Comparison of ENCODE assay signal across 8 cellular contexts in the genomic region with DNA sequence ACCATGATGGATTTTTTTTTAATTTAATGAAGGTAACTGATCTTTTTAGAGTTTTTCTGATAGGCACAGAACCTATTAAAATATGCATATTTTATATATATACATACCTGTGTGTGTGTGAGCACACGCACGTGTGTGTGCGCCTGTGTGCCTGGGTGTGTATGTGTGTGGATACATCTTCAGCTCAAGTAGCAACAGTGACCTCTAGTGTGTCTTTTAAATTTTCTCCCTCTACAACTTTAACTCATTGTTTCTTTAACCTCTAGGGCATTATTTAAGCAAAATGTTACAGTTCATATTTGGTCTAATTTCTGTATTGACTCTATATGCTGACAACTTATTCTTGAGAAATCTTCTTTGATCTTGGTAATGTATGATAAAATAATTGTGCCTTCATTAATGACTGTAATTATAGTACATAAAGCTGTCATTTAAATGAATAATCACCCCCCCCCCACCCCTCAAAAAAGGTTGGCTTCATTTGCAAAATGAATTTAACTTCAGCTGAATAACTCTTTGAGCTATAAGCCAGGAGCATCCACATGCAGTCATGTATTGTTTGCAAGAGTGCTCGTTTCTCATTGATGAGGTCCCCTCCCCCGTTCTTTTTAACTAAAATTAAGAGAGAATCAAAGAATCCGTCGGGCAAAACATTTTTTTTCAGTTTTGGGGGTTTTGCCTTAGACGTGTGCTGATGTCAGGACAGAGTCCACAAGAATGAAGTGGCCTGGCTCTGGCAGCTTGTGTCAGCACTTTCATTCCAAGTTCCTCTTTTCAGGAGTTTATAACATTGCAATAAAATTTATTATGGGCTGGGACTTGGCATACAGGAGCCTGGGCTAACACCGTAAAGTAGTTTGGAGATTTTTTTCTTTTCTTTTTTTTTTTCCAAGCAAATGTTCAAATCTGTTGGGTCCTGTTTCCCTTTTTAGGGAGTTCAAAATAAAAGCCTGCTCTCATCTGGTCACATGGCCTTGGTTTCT.
A peak's percentile ranks its signal among the peaks of the same experiment; 100 is the strongest.
DNase-seq lines count a peak whose midpoint lies in the region.

No MANE protein-coding gene starts in this region.

- H3K9ac ChIP-seq in adipocyte (ENCODE audit: low read length), result peak overlapping the region; percentile 28

- H3K4me1 ChIP-seq in adipocyte (ENCODE audit: control insufficient read depth, insufficient read depth, low read length), result peaks cover 9% of the 10 kb centered on the region

- peak; percentile 55 for DNase-seq in GM03348 (ENCODE audit: low spot score)
- peak; percentile 6 for DNase-seq in MV-4-11 (lab: John Stamatoyannopoulos, UW)
- peak; percentile 66 for DNase-seq in adipocyte (ENCODE audit: low read depth)
- peak; percentile 22 for DNase-seq in iPS-NIHi11 (ENCODE audit: low spot score)
- DNase-seq in putamen (ENCODE audit: low spot score), result no peak
- DNase-seq in T1000 (lab: John Stamatoyannopoulos, UW), result no peak
- no peak for DNase-seq in activated CD4-positive, alpha-beta T cell treated with anti-CD3 and anti-CD28 coated beads for 4 hours
- DNase-seq in cortex of kidney (lab: John Stamatoyannopoulos, UW), result no peak

- no peaks in the 10 kb centered on the region for H3K9me3 ChIP-seq in adipocyte (ENCODE audit: control insufficient read depth, low read length)

- no peak overlapping the region for H3K4me3 ChIP-seq in adipocyte (ENCODE audit: low read length)

- H3K27me3 ChIP-seq in adipocyte (replicated peaks; ENCODE audit: control insufficient read depth, insufficient read depth, low read length), result no peaks in the 10 kb centered on the region

- H3K36me3 ChIP-seq in adipocyte (ENCODE audit: control insufficient read depth, insufficient read depth, low read length, severe bottlenecking), result no peaks in the 10 kb centered on the region

Comparison
In these comparisons a context has a peak if more than half of its experiments do, and no peak if none do; other contexts are left out.
1. DNase-seq: peak in GM03348 (single experiment), MV-4-11 (single experiment), adipocyte (single experiment) and iPS-NIHi11 (single experiment); none in putamen (single experiment), T1000 (single experiment), activated CD4-positive, alpha-beta T cell treated with anti-CD3 and anti-CD28 coated beads for 4 hours (0 of 2) and cortex of kidney (single experiment).